Comparison of ENCODE assay signal across 8 cellular contexts in genomic region chr1:113758631-113759340, GRCh38. TPM values are rescaled to one million over a fixed set of nuclear protein-coding genes. Genes with fewer than 3 reads are reported as not detected.
A peak's percentile ranks its signal among the peaks of the same experiment; 100 is the strongest.
DNase-seq lines count a peak whose midpoint lies in the region; ATAC-seq, FAIRE-seq and TF ChIP-seq lines count a peak whose summit lies in the region.

No MANE protein-coding gene starts in this region.

- peak overlapping the region; percentile 97 for H3K9ac ChIP-seq in kidney (ENCODE audit: low read length in 2 of 2)

- peak overlapping the region; percentile 95 to 96 for H3K4me3 ChIP-seq in kidney (ENCODE audit: low read length in 2 of 2)

- peak overlapping the region; percentile 94 for H3K4me3 Mint-ChIP-seq in central memory CD8-positive, alpha-beta T cell

- ATAC-seq in HG02678 (IDR thresholded peaks at IDR 0.05; ENCODE audit: unreplicated experiment) = peak; percentile 54
- peak; percentile 61 for ATAC-seq in central memory CD8-positive, alpha-beta T cell (replicated peaks; ENCODE audit: extremely low read depth, poor library complexity, severe bottlenecking)

- intact Hi-C loops in kidney (cut with DNase I) = no loop called here

- H3K27ac ChIP-seq in kidney (ENCODE audit: low read depth in 2 of 2, low read length in 2 of 2) = peak overlapping the region; percentile 96 to 99

- H3K4me1 Mint-ChIP-seq in central memory CD8-positive, alpha-beta T cell = peaks cover 32% of the 10 kb centered on the region

- peak; percentile 12 to 53 for DNase-seq in NCI-H2081 (lab: John Stamatoyannopoulos, UW)
- no peak for DNase-seq in NCI-H2081 treated with DMSO at 0.1 percent for 48 hours (lab: John Stamatoyannopoulos, UW)
- peak; percentile 79 for DNase-seq in NCI-H146 treated with DMSO at 0.1 percent for 48 hours (lab: John Stamatoyannopoulos, UW; ENCODE audit: unreplicated experiment)
- peak; percentile 10 for DNase-seq in activated CD4-positive, CD25-positive, alpha-beta regulatory T cell treated with anti-CD3 and anti-CD28 coated beads, Interleukin-2, amount 50 U/mL, for 16 hours (ENCODE audit: low read depth, low spot score)
- peak; percentile 43 to 52 for DNase-seq in central memory CD8-positive, alpha-beta T cell (ENCODE audit: low spot score in 2 of 2)
- DNase-seq in kidney = peak; percentile 87
- DNase-seq in stimulated activated CD4-positive, alpha-beta T cell treated with anti-CD3 and anti-CD28 coated beads, Interleukin-1b, Interleukin-23, amount 100 ng/mL, for 24 hours (ENCODE audit: low read depth in 4 of 4, low spot score in 1 of 4) = peak in 3 of 4 experiments; percentile 14 to 49 (median 43)

- FAIRE-seq in kidney (lab: Jason Lieb, UNC) = no peak

- H3K4me1 ChIP-seq in kidney (ENCODE audit: control insufficient read depth in 1 of 2, insufficient read depth in 1 of 2, low read depth in 1 of 2, low read length in 2 of 2) = peaks cover 0 to 3% of the 10 kb centered on the region in 2 donors

- no peaks in the 10 kb centered on the region for H3K27me3 Mint-ChIP-seq in central memory CD8-positive, alpha-beta T cell

- no peaks in the 10 kb centered on the region for H3K9me3 ChIP-seq in kidney (ENCODE audit: control insufficient read depth in 1 of 2, low read length in 2 of 2)

- no peak for TF ChIP-seq CTCF in kidney (IDR thresholded peaks at IDR 0.05; ENCODE audit: borderline replicate concordance, extremely low read depth, insufficient read depth)

- H3K9me3 Mint-ChIP-seq in central memory CD8-positive, alpha-beta T cell = no peaks in the 10 kb centered on the region

- H3K27ac Mint-ChIP-seq in central memory CD8-positive, alpha-beta T cell (ENCODE audit: low read depth) = peak overlapping the region; percentile 96

- H3K36me3 ChIP-seq in kidney (ENCODE audit: control insufficient read depth in 1 of 2, insufficient read depth in 2 of 2, low read length in 2 of 2) = no peaks in the 10 kb centered on the region

- H3K36me3 Mint-ChIP-seq in central memory CD8-positive, alpha-beta T cell (ENCODE audit: insufficient read depth) = peaks cover 13% of the 10 kb centered on the region

RNA-seq across cellular contexts. Expression of gene PHTF1, which starts 0.5 kb away (rescaled TPM):
- total RNA-seq in kidney = 20.0 TPM
- polyA plus RNA-seq in kidney (ENCODE audit: insufficient read depth, low read depth, low replicate concordance) = 14.7 TPM

RNA-seq across cellular contexts. Expression of gene RSBN1, which starts 53.5 kb away (rescaled TPM):
- total RNA-seq in kidney = 22.0 TPM
- 4.0 TPM for polyA plus RNA-seq in kidney (ENCODE audit: insufficient read depth, low read depth, low replicate concordance)
